ENCODE assay signal across 8 cellular contexts in the genomic region with DNA sequence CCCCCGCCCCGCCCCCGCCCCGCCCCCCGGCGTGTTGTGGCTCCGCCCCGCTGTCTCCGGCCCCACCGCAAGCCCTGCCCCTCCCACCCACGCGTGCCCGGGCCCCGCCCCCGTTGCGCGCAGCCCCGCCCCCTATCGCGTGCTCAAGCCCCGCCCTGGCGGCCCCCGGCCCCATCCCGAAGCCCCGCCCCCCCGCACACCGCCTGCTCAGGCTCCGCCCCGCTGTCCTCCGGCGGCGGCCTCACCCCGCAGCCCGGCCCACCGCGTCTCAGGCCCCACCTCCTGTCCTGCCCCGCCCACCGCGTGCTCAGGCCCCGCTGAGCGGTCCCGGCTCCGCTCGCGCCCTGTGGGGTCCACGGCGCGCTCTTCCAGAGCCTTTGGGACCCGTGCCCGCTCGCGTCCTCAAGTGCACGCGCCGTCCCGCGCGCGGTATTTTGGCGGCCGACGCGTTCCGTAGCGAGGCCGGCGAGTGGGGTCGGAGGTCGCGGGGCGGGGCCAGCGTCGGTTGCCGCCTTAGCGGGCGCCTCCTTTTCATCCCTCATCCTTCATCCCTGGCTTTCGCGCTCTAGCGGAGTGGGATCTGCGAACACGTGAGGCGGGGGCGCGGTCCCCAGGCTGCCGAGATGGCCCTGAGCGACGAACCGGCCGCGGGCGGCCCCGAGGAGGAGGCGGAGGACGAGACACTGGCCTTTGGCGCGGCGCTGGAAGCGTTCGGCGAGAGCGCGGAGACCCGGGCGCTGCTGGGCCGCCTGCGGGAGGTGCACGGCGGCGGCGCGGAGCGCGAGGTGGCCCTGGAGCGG. TPM values are rescaled to one million over a fixed set of nuclear protein-coding genes. Genes with fewer than 3 reads are reported as not detected.
DNase-seq lines count a peak whose midpoint lies in the region; ATAC-seq and TF ChIP-seq lines count a peak whose summit lies in the region.

Gene TBCD, plus strand, starts transcription at position 495 of the 800 bp plus-strand sequence. Its CDS starts 129 bp downstream, at position 624.

- H3K9me3 ChIP-seq in Caco-2, result peaks cover 8% of the 10 kb centered on the region; the same call in 1 of the 2 replicates
- peaks cover 14% of the 10 kb centered on the region; the same call in 1 of the 2 replicates for H3K9me3 ChIP-seq in HUES6 (ENCODE audit: control insufficient read depth, insufficient read depth, low read depth, low read length)
- no peaks in the 10 kb centered on the region for H3K9me3 ChIP-seq in mononuclear cell (ENCODE audit: low read depth, low read length)

- CTCF ChIA-PET in Caco-2 (lab: Charles Lee), result no interaction called here

- H3K9ac ChIP-seq in HUES6 (ENCODE audit: low read length), result peak within 1 kb of the TSS; percentile 89

- peaks cover 39% of the 10 kb centered on the region for H3K36me3 Mint-ChIP-seq in Caco-2 (ENCODE audit: insufficient read depth, unreplicated experiment)

- peak within 1 kb of the TSS; percentile 98 for H3K4me3 Mint-ChIP-seq in Caco-2 (ENCODE audit: unreplicated experiment)

- no TSS peak for BruUV-seq in Caco-2 (replicated peaks; lab: Mats Ljungman, UMichigan)

- no peaks in the 10 kb centered on the region for H3K9me3 Mint-ChIP-seq in Caco-2 (ENCODE audit: unreplicated experiment)

- peaks cover 14% of the 10 kb centered on the region for H3K4me1 ChIP-seq in Caco-2
- H3K4me1 ChIP-seq in HUES6 (ENCODE audit: control insufficient read depth, insufficient read depth, low read length), result peaks cover 25% of the 10 kb centered on the region
- peaks cover 16% of the 10 kb centered on the region for H3K4me1 ChIP-seq in mononuclear cell (ENCODE audit: insufficient read depth, low read length)

- H3K27me3 ChIP-seq in Caco-2 (replicated peaks; ENCODE audit: control insufficient read depth, insufficient read depth, low read length), result no peaks in the 10 kb centered on the region
- H3K27me3 ChIP-seq in HUES6 (ENCODE audit: control insufficient read depth, insufficient read depth, low read length), result peaks cover 6% of the 10 kb centered on the region; the same call in 1 of the 2 replicates
- H3K27me3 ChIP-seq in mononuclear cell (ENCODE audit: insufficient read depth, low read length), result no peaks in the 10 kb centered on the region

- H3K27ac ChIP-seq in HUES6 (ENCODE audit: low read depth, low read length), result peak within 1 kb of the TSS; percentile 62; the same call in 1 of the 2 replicates

- peak within 1 kb of the TSS; percentile 67 for H3K27ac Mint-ChIP-seq in Caco-2 (ENCODE audit: unreplicated experiment)

- intact Hi-C loops in Caco-2 (cut with micrococcal nuclease; ENCODE audit: unreplicated experiment), result loop anchor here (2.0 kb wide), 1 partner anchor 17 kb away; the partner anchor contains the start of gene FN3K

- peaks cover 18% of the 10 kb centered on the region for H3K4me1 Mint-ChIP-seq in Caco-2 (ENCODE audit: low read depth, unreplicated experiment)

- POLR2A ChIA-PET in Caco-2 (lab: Charles Lee), result interaction anchor here (0.6 kb wide), 1 partner anchor 23 kb away, joined by 3 read pairs; no protein-coding TSS in a partner anchor

- H3K4me3 ChIP-seq in Caco-2 (ENCODE audit: low read depth, low read length) (peak within 1 kb of the TSS; percentile 93), HUES6 (ENCODE audit: low read depth, low read length) (peak within 1 kb of the TSS; percentile 97), mononuclear cell (ENCODE audit: low read length) (peak within 1 kb of the TSS; percentile 77)

- peak; percentile 71 for ATAC-seq in GM21423 (IDR thresholded peaks at IDR 0.05; ENCODE audit: unreplicated experiment)

- H3K27me3 Mint-ChIP-seq in Caco-2 (ENCODE audit: insufficient read depth, unreplicated experiment), result no peaks in the 10 kb centered on the region

- TF ChIP-seq CTCF in Caco-2 (IDR thresholded peaks at IDR 0.05; ENCODE audit: insufficient read depth in 1 of 2, low read depth in 1 of 2, low read length in 1 of 2, severe bottlenecking in 1 of 2, unreplicated experiment in 1 of 2), result no peak

- DNase-seq in Caco-2 (peak; percentile 85 to 89), OCI-M1 (lab: John Stamatoyannopoulos, UW) (peak; percentile 95), activated T-cell treated with anti-CD3 and anti-CD28 coated beads for 24 hours (ENCODE audit: low read depth) (peak; percentile 79), epidermal melanocyte (ENCODE audit: insufficient read length, low spot score) (peak; percentile 88)
- DNase-seq in stimulated activated CD8-positive, alpha-beta memory T cell treated with anti-CD3 and anti-CD28 coated beads, Interleukin-2, amount 100 ng/mL, for 1 hour (ENCODE audit: low read depth in 2 of 2), result peak; percentile 74 to 84

- H3K36me3 ChIP-seq in Caco-2 (ENCODE audit: control insufficient read depth, insufficient read depth, low read length) (no peaks in the 10 kb centered on the region; the same call in 1 of the 2 replicates), HUES6 (ENCODE audit: control insufficient read depth, insufficient read depth, low read length) (peaks cover 14% of the 10 kb centered on the region)

RNA-seq across cellular contexts. Expression of gene TBCD, which starts in this region (rescaled TPM):
- total RNA-seq in Caco-2 (2022) (94.6 and 108 TPM in 2 replicates), mononuclear cell (20.5 TPM)

Comparison
In these comparisons a context has a peak if more than half of its experiments do, and no peak if none do; other contexts are left out.
1. Peak in every context shown above with its lines: DNase-seq, ATAC-seq, H3K4me3 ChIP-seq and H3K27ac ChIP-seq.